In the genomic region with DNA sequence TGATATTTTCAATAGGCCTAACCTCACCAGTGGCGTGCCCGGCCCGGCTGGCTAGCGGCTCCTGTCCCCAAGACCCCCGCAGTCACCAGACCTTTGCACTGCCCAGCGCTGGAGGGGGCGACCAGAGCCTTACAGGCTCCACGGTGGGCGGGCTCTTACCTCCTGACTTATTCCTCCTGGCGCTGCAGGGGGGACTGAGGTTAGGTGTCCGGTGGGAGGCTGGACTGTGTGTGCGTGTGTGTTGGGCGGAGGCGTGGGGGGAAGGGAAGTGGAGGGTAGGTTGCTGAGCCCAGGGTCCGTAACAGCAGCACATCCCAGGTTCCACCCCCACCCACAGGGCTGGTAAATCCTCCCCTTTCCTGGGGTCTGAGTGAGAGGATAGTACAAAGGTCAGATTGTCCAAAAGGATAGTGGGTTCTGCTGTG, we compare ENCODE assay signal across 9 cellular contexts. TPM values are rescaled to one million over a fixed set of nuclear protein-coding genes. Genes with fewer than 3 reads are reported as not detected.
DNase-seq lines count a peak whose midpoint lies in the region; ATAC-seq and TF ChIP-seq lines count a peak whose summit lies in the region.
"Had no signal": no experiment of that assay in that cellular context is flagged by ENCODE, and none has a peak within 500 bp of the region (broad histone marks: within the 10 kb centered on the region; RNA-seq: fewer than 3 reads in every experiment).

No MANE protein-coding gene starts in this region.

- DNase-seq in NCI-H146 (lab: John Stamatoyannopoulos, UW) (peak; percentile 1), NCI-H146 treated with DMSO at 0.1 percent for 48 hours (lab: John Stamatoyannopoulos, UW; ENCODE audit: unreplicated experiment) (no peak), foreskin fibroblast (no peak), aorta (no peak), NCI-H1694 treated with DMSO at 0.1 percent for 48 hours (lab: John Stamatoyannopoulos, UW) (no peak)
- DNase-seq in stimulated activated naive CD8-positive, alpha-beta T cell treated with anti-CD3 and anti-CD28 coated beads, Interleukin-15, amount 100 ng/mL, for 72 hours, result no peak

- H3K4me1 ChIP-seq in aorta (ENCODE audit: control insufficient read depth in 1 of 2, insufficient read depth in 2 of 2, low read length in 2 of 2), result peaks cover 0 to 4% of the 10 kb centered on the region in 2 donors

- ATAC-seq in aorta (ENCODE audit: low FRiP score) (peak; percentile 44), GM21367 (IDR thresholded peaks at IDR 0.05; ENCODE audit: unreplicated experiment) (no peak)
- ATAC-seq in stimulated activated naive CD8-positive, alpha-beta T cell treated with anti-CD3 and anti-CD28 coated beads, Interleukin-15, amount 100 ng/mL, for 72 hours, result no peak

- H3K9me3 ChIP-seq in aorta (ENCODE audit: control insufficient read depth, low read length), result no peaks in the 10 kb centered on the region

- no peak for TF ChIP-seq CTCF in foreskin fibroblast (IDR thresholded peaks at IDR 0.05; ENCODE audit: low read depth, low read length)
- TF ChIP-seq CTCF in nephron (IDR thresholded peaks at IDR 0.05; ENCODE audit: unreplicated experiment in 3 of 3), result no peak

- WGBS in aorta, 2 donors, result 39 to 44% methylated on average over 15 of the region's 15 CpGs

- H3K4me3 ChIP-seq in foreskin fibroblast (ENCODE audit: low read depth in 1 of 2, low read length in 2 of 2) (peak overlapping the region; percentile 52 to 56), aorta (ENCODE audit: low read length in 2 of 2) (peak overlapping the region; percentile 38 to 82)

- peaks cover 75% of the 10 kb centered on the region for H3K27me3 Mint-ChIP-seq in nephron (ENCODE audit: low read depth)
- H3K27me3 Mint-ChIP-seq in stimulated activated naive CD8-positive, alpha-beta T cell treated with anti-CD3 and anti-CD28 coated beads, Interleukin-15, amount 100 ng/mL, for 72 hours, result peaks cover 50% of the 10 kb centered on the region

- H3K27ac ChIP-seq in aorta (ENCODE audit: low read depth in 1 of 2, low read length in 2 of 2), result peak overlapping the region in 1 of 2 donors; percentile 27

- no peaks in the 10 kb centered on the region for H3K27me3 ChIP-seq in aorta (ENCODE audit: control insufficient read depth in 1 of 2, insufficient read depth in 2 of 2, low read length in 1 of 2)

- peaks cover 6% of the 10 kb centered on the region for H3K4me1 Mint-ChIP-seq in nephron
- H3K4me1 Mint-ChIP-seq in stimulated activated naive CD8-positive, alpha-beta T cell treated with anti-CD3 and anti-CD28 coated beads, Interleukin-15, amount 100 ng/mL, for 72 hours, result peaks cover 6% of the 10 kb centered on the region

- H3K36me3 Mint-ChIP-seq in nephron (ENCODE audit: low read depth), result no peaks in the 10 kb centered on the region

- intact Hi-C loops in aorta (cut with DNase I), result no loop called here

- H3K4me3 Mint-ChIP-seq in nephron, result peak overlapping the region; percentile 60 to 76 (median 72)
- H3K4me3 Mint-ChIP-seq in stimulated activated naive CD8-positive, alpha-beta T cell treated with anti-CD3 and anti-CD28 coated beads, Interleukin-15, amount 100 ng/mL, for 72 hours, result peak overlapping the region in 1 of 2 donors; percentile 39

- no peaks in the 10 kb centered on the region for H3K36me3 ChIP-seq in aorta (ENCODE audit: control insufficient read depth in 1 of 2, insufficient read depth in 2 of 2, low read length in 1 of 2)

- no peaks in the 10 kb centered on the region for H3K9me3 Mint-ChIP-seq in nephron
- no peaks in the 10 kb centered on the region for H3K9me3 Mint-ChIP-seq in stimulated activated naive CD8-positive, alpha-beta T cell treated with anti-CD3 and anti-CD28 coated beads, Interleukin-15, amount 100 ng/mL, for 72 hours

- no peak overlapping the region for H3K27ac Mint-ChIP-seq in nephron
- H3K27ac Mint-ChIP-seq in stimulated activated naive CD8-positive, alpha-beta T cell treated with anti-CD3 and anti-CD28 coated beads, Interleukin-15, amount 100 ng/mL, for 72 hours, result no peak overlapping the region

RNA-seq across cellular contexts. Expression of a gene that starts 27.5 kb away (rescaled TPM):
- 10 to 100 TPM; 59.7 to 77.9 TPM for total RNA-seq in aorta
- polyA plus RNA-seq in aorta, result 10 to 100 TPM; 20.2 to 25.9 TPM
- total RNA-seq: activated CD8-positive, alpha-beta memory T cell treated with anti-CD3 and anti-CD28 coated beads for 36 hours had no signal
